In genomic region chr9:132794730-132795380, GRCh38 we compare ENCODE assay signal across 14 cellular contexts.
DNase-seq lines count a peak whose midpoint lies in the region; ATAC-seq, FAIRE-seq and TF ChIP-seq lines count a peak whose summit lies in the region.
"Had no signal": no experiment of that assay in that cellular context is flagged by ENCODE, and none has a peak within 500 bp of the region (broad histone marks: within the 10 kb centered on the region; RNA-seq: fewer than 3 reads in every experiment).

No MANE protein-coding gene starts in this region.

- no peak overlapping the region for H2BK15ac ChIP-seq in H1 (ENCODE audit: low read length)

- H4K8ac ChIP-seq in H1 (ENCODE audit: extremely low read depth, insufficient read depth, low read length), result no peak overlapping the region

- intact Hi-C loops in sciatic nerve (cut with DNase I), result no loop called here

- FAIRE-seq in H1 (lab: Jason Lieb, UNC), result no peak
- FAIRE-seq: A204.1 had no signal

- H3K14ac ChIP-seq in H1 (ENCODE audit: insufficient read length), result no peak overlapping the region

- DNase-seq in NCI-H345 (lab: John Stamatoyannopoulos, UW), result peak; percentile 6
- no peak for DNase-seq in NCI-H345 treated with DMSO at 0.1 percent for 48 hours (lab: John Stamatoyannopoulos, UW; ENCODE audit: unreplicated experiment)
- peak; percentile 76 for DNase-seq in NCI-H2196 (lab: John Stamatoyannopoulos, UW; ENCODE audit: unreplicated experiment)
- no peak for DNase-seq in H1 (ENCODE audit: low read depth in 1 of 2, low spot score in 2 of 2)
- peak; percentile 61 for DNase-seq in sciatic nerve (ENCODE audit: low spot score)
- no peak for DNase-seq in SIG-M5 treated with dmso at 0.1 percent for 504 hours (lab: John Stamatoyannopoulos, UW; ENCODE audit: unreplicated experiment)
- DNase-seq in stimulated activated CD4-positive, alpha-beta T cell treated with anti-CD3 and anti-CD28 coated beads, Interleukin-2, amount 100 ng/mL, for 48 hours, result no peak
- DNase-seq: esophagus squamous epithelium, NCI-H1417 had no signal

- H4K20me1 ChIP-seq in H1 (replicated peaks in 1 of 2; ENCODE audit: control insufficient read depth in 1 of 2, insufficient read depth in 2 of 2, low read length in 2 of 2), result peaks cover 0 to 4% of the 10 kb centered on the region in 2 experiments

- no peak overlapping the region for H3K4me2 ChIP-seq in H1 (ENCODE audit: insufficient read depth in 1 of 2, low read depth in 2 of 2, low read length in 2 of 2)

- H3K18ac ChIP-seq in H1 (ENCODE audit: extremely low read depth, low read length), result no peak overlapping the region

- H3K9me3 ChIP-seq in H1 (ENCODE audit: insufficient read depth in 2 of 2, low read depth in 1 of 2, low read length in 1 of 2), result no peaks in the 10 kb centered on the region; a peak in 1 of 4 replicates
- H3K9me3 ChIP-seq: esophagus squamous epithelium had no signal

- no peak overlapping the region for H2BK20ac ChIP-seq in H1 (ENCODE audit: low read length)

- TF ChIP-seq POLR2A in H1 (IDR thresholded peaks at IDR 0.05; ENCODE audit: control extremely low read depth in 1 of 2, low read depth in 2 of 2, low read length in 2 of 2), result no peak

- H3K36me3 ChIP-seq in H1 (ENCODE audit: control insufficient read depth in 2 of 4, insufficient read depth in 4 of 4, low read length in 3 of 4), result no peaks in the 10 kb centered on the region
- H3K36me3 ChIP-seq: esophagus squamous epithelium had no signal

- no peak overlapping the region for H3K4me3 ChIP-seq in H1 (ENCODE audit: extremely low read depth in 1 of 4, insufficient read depth in 2 of 4, low read depth in 3 of 4, low read length in 4 of 4)
- H3K4me3 ChIP-seq: esophagus squamous epithelium, lung, SK-N-MC had no signal

- no peak overlapping the region for H3K23ac ChIP-seq in H1 (ENCODE audit: insufficient read length)

- 72% methylated on average over 13 of the region's 13 CpGs; no CpG with 5 or more reads in 1 of the 2 experiments for WGBS in H1 (ENCODE audit: extremely low coverage in 1 of 2, insufficient coverage in 1 of 2, insufficient read length in 1 of 2, insufficient replicate concordance in 2 of 2, low coverage in 1 of 2, low lambda C conversion rate in 2 of 2, missing lambda C conversion rate in 1 of 2), 2 experiments

- no peak overlapping the region for H4K5ac ChIP-seq in H1 (ENCODE audit: insufficient read length, low read depth, low read length)

- no peak overlapping the region for H4K91ac ChIP-seq in H1 (replicated peaks; ENCODE audit: insufficient read length, low read length)

- no peak overlapping the region for H3K56ac ChIP-seq in H1 (replicated peaks; ENCODE audit: insufficient read length, low read depth, low read length)

- H3K23me2 ChIP-seq in H1 (ENCODE audit: low read depth, low read length), result peaks cover 3% of the 10 kb centered on the region; the same call in 1 of the 2 replicates

- H2BK12ac ChIP-seq in H1 (ENCODE audit: low read depth, low read length), result no peak overlapping the region

- CTCF ChIA-PET in H1 (lab: Charles Lee; ENCODE audit: partially characterized antibody), result interaction anchor here (0.7 to 1.4 kb wide), 5 partner anchors 9 to 1203 kb away, joined by 3 read pairs; no protein-coding TSS in a partner anchor

- no peak overlapping the region for H3K9ac ChIP-seq in H1 (replicated peaks in 1 of 4; ENCODE audit: extremely low read depth in 1 of 4, low read depth in 3 of 4, low read length in 3 of 4)

- H3K27ac ChIP-seq in H1 (ENCODE audit: low read depth, low read length), result no peak overlapping the region
- H3K27ac ChIP-seq: esophagus squamous epithelium, SK-N-MC had no signal

- no peak overlapping the region for H2BK5ac ChIP-seq in H1 (ENCODE audit: low read depth, low read length)

- no peaks in the 10 kb centered on the region; a peak in 1 of 7 replicates for H3K4me1 ChIP-seq in H1 (replicated peaks in 1 of 4; ENCODE audit: control insufficient read depth in 3 of 4, insufficient read depth in 4 of 4, low read length in 3 of 4)

- no peak overlapping the region for H2AFZ ChIP-seq in H1 (ENCODE audit: low read length)

- H3K4ac ChIP-seq in H1 (replicated peaks; ENCODE audit: insufficient read length, low read depth, low read length), result no peak overlapping the region

- TF ChIP-seq CTCF in H1 (IDR thresholded peaks at IDR 0.05; ENCODE audit: control extremely low read depth in 1 of 3, insufficient read depth in 1 of 3, low read depth in 1 of 3, low read length in 3 of 3), result no peak

- TF ChIP-seq RAD21 in H1 (IDR thresholded peaks at IDR 0.05 in 1 of 2, conservative IDR thresholded peaks at IDR 0.05 in 1 of 2; ENCODE audit: low read depth in 2 of 2, low read length in 2 of 2), result no peak

- POLR2A ChIA-PET in H1 (lab: Charles Lee; ENCODE audit: partially characterized antibody), result no interaction called here

- no peaks in the 10 kb centered on the region for H3K79me1 ChIP-seq in H1 (ENCODE audit: low read depth, low read length)

- no peak for ATAC-seq in sciatic nerve
- no peak for ATAC-seq in GM19035 (IDR thresholded peaks at IDR 0.05; ENCODE audit: unreplicated experiment)
- ATAC-seq: CD8-positive, alpha-beta T cell had no signal

- no peaks in the 10 kb centered on the region for H3K79me2 ChIP-seq in H1 (ENCODE audit: control insufficient read depth in 1 of 2, insufficient read depth in 2 of 2, low read length in 2 of 2)

- no peak overlapping the region for H2BK120ac ChIP-seq in H1 (replicated peaks; ENCODE audit: low read depth, low read length)

- no peak for TF ChIP-seq EP300 in H1 (IDR thresholded peaks at IDR 0.05; ENCODE audit: borderline replicate concordance in 1 of 2, low read depth in 2 of 2, low read length in 2 of 2)

- H2AK5ac ChIP-seq in H1 (ENCODE audit: low read depth, low read length), result no peak overlapping the region

- peaks cover 0 to 69% (median 53%) of the 10 kb centered on the region in 4 experiments; a peak in 6 of 7 replicates for H3K27me3 ChIP-seq in H1 (replicated peaks in 1 of 4; ENCODE audit: control insufficient read depth in 3 of 4, extremely low read depth in 1 of 4, insufficient read depth in 3 of 4, low read length in 3 of 4)

TF ChIP-seq in H1, 55 proteins besides CTCF, POLR2A, EP300 and RAD21:
- TF ChIP-seq TAF1 (IDR thresholded peaks at IDR 0.05; ENCODE audit: low read depth, low read length) (no peak), POLR2AphosphoS5 (IDR thresholded peaks at IDR 0.05; ENCODE audit: low read depth, low read length) (peak; percentile 78), MAX (IDR thresholded peaks at IDR 0.05) (no peak), TCF12 (IDR thresholded peaks at IDR 0.05; ENCODE audit: low read depth, low read length) (peak; percentile 74; the same call in 1 of the 2 replicates)
TF ChIP-seq in H1: peak in this region for 2.

Comparison
In these comparisons a context has a peak if more than half of its experiments do, and no peak if none do; other contexts are left out.
1. DNase-seq: peak in NCI-H345 (single experiment), NCI-H2196 (single experiment) and sciatic nerve (single experiment); none in NCI-H345 treated with DMSO at 0.1 percent for 48 hours (single experiment), H1 (0 of 2), SIG-M5 treated with dmso at 0.1 percent for 504 hours (single experiment) and stimulated activated CD4-positive, alpha-beta T cell treated with anti-CD3 and anti-CD28 coated beads, Interleukin-2, amount 100 ng/mL, for 48 hours (0 of 2).